1 cellular context compared by ENCODE assay signal in genomic region chr1:151062738-151063371, GRCh38.
A peak's percentile ranks its signal among the peaks of the same experiment; 100 is the strongest.
TF ChIP-seq lines count a peak whose summit lies in the region.

No MANE protein-coding gene starts in this region.

TF ChIP-seq in K562, 482 proteins besides CTCF, POLR2A, EP300 and RAD21 (continues in another document):
- TF ChIP-seq CBX5 (IDR thresholded peaks at IDR 0.05; ENCODE audit: borderline replicate concordance, low read depth) = no peak
- TF ChIP-seq HDAC8 (tag; IDR thresholded peaks at IDR 0.05) = peak; percentile 68; the same call in 1 of the 2 replicates
- TF ChIP-seq TEAD1 (CRISPR knock-in tag; IDR thresholded peaks at IDR 0.05) = peak in 1 of 2 experiments; percentile 53; a peak in 1 of 4 replicates
- TF ChIP-seq ZNF282 (CRISPR knock-in tag; IDR thresholded peaks at IDR 0.05) = no peak
- TF ChIP-seq ZNF311 (CRISPR knock-in tag; IDR thresholded peaks at IDR 0.05) = no peak
- no peak for TF ChIP-seq PHF21A (IDR thresholded peaks at IDR 0.05; ENCODE audit: borderline replicate concordance, low read depth)
- TF ChIP-seq NKRF (IDR thresholded peaks at IDR 0.05; ENCODE audit: borderline replicate concordance) = no peak
- TF ChIP-seq NR1H2 (CRISPR knock-in tag; IDR thresholded peaks at IDR 0.05) = no peak
- no peak for TF ChIP-seq NCOA6 (IDR thresholded peaks at IDR 0.05)
- no peak for TF ChIP-seq SNIP1 (IDR thresholded peaks at IDR 0.05; ENCODE audit: low read depth)
- no peak for TF ChIP-seq BDP1 (IDR thresholded peaks at IDR 0.05; ENCODE audit: insufficient read depth, insufficient read length)
- 0 out of 2 replicates have a peak, but pooled peaks have one; percentile 9 for TF ChIP-seq EGR1 (conservative IDR thresholded peaks at IDR 0.05)
- no peak for TF ChIP-seq ZNF408 (CRISPR knock-in tag; IDR thresholded peaks at IDR 0.05; ENCODE audit: low read depth)
- no peak for TF ChIP-seq GTF2B (IDR thresholded peaks at IDR 0.05; ENCODE audit: extremely low read depth, insufficient read length)
- no peak for TF ChIP-seq HDAC3 (IDR thresholded peaks at IDR 0.05; ENCODE audit: borderline replicate concordance, partially characterized antibody)
- TF ChIP-seq RERE (CRISPR knock-in tag; IDR thresholded peaks at IDR 0.05; ENCODE audit: borderline replicate concordance) = no peak
- no peak for TF ChIP-seq ASH1L (IDR thresholded peaks at IDR 0.05; ENCODE audit: borderline replicate concordance, low read depth, partially characterized antibody)
- TF ChIP-seq HEY1 (CRISPR knock-in tag; IDR thresholded peaks at IDR 0.05; ENCODE audit: borderline replicate concordance) = no peak
- TF ChIP-seq HNRNPLL (IDR thresholded peaks at IDR 0.05; ENCODE audit: low read depth, low read length, poor library complexity, severe bottlenecking) = no peak
- no peak for TF ChIP-seq POLR2G (IDR thresholded peaks at IDR 0.05; ENCODE audit: low read depth, low read length)
- TF ChIP-seq ZEB2 (IDR thresholded peaks at IDR 0.05) = peak; percentile 65
- TF ChIP-seq POLR2B (IDR thresholded peaks at IDR 0.05; ENCODE audit: low read depth, partially characterized antibody) = no peak
- no peak for TF ChIP-seq CCNT2 (IDR thresholded peaks at IDR 0.05; ENCODE audit: borderline replicate concordance, extremely low read depth, insufficient read length, low read depth, low read length)
- 0 out of 2 replicates have a peak, but pooled peaks have one; percentile 21 for TF ChIP-seq MTA3 (IDR thresholded peaks at IDR 0.05; ENCODE audit: borderline replicate concordance)
- no peak for TF ChIP-seq CBX1 (IDR thresholded peaks at IDR 0.05; ENCODE audit: low read depth)
- TF ChIP-seq ZFP36 (IDR thresholded peaks at IDR 0.05; ENCODE audit: low read depth, low read length, partially characterized antibody) = peak; percentile 71
- TF ChIP-seq MAFG (tag; conservative IDR thresholded peaks at IDR 0.05) = peak; percentile 53
- TF ChIP-seq NR3C1 (CRISPR knock-in tag; IDR thresholded peaks at IDR 0.05) = no peak
- TF ChIP-seq MBD2 (IDR thresholded peaks at IDR 0.05; ENCODE audit: borderline replicate concordance, low read depth) = no peak
- peak; percentile 96 for TF ChIP-seq ZNF766 (CRISPR knock-in tag; conservative IDR thresholded peaks at IDR 0.05)
- TF ChIP-seq BCOR (IDR thresholded peaks at IDR 0.05) = no peak
- no peak for TF ChIP-seq GTF3C2 (IDR thresholded peaks at IDR 0.05; ENCODE audit: borderline replicate concordance, extremely low read depth, insufficient read length)
- TF ChIP-seq BACH1 (tag; IDR thresholded peaks at IDR 0.05) = peak; percentile 82; the same call in 1 of the 2 replicates
- TF ChIP-seq THRA (IDR thresholded peaks at IDR 0.05) = no peak
- no peak for TF ChIP-seq BRF1 (IDR thresholded peaks at IDR 0.05; ENCODE audit: borderline replicate concordance, extremely low read depth, insufficient read length)
- no peak for TF ChIP-seq ZNF696 (CRISPR knock-in tag; conservative IDR thresholded peaks at IDR 0.05)
- TF ChIP-seq POLR2H (tag; IDR thresholded peaks at IDR 0.05; ENCODE audit: low read depth) = no peak
- TF ChIP-seq STAT5A (IDR thresholded peaks at IDR 0.05; ENCODE audit: borderline replicate concordance, low read length) = no peak
- TF ChIP-seq SNRNP70 (optimal IDR thresholded peaks at IDR 0.05; ENCODE audit: low read depth, low read length) = no peak
- TF ChIP-seq KLF16 (IDR thresholded peaks at IDR 0.05) = no peak
- TF ChIP-seq MTA1 (IDR thresholded peaks at IDR 0.05; ENCODE audit: borderline replicate concordance) = peak; percentile 11; the same call in 1 of the 2 replicates
- TF ChIP-seq ZNF133 (CRISPR knock-in tag; IDR thresholded peaks at IDR 0.05) = no peak
- TF ChIP-seq HLTF (IDR thresholded peaks at IDR 0.05) = no peak
- TF ChIP-seq PBX2 (CRISPR knock-in tag; IDR thresholded peaks at IDR 0.05; ENCODE audit: low read depth) = no peak
- TF ChIP-seq PBX2 (tag; conservative IDR thresholded peaks at IDR 0.05; ENCODE audit: low read depth) = no peak
- no peak for TF ChIP-seq ZNF639 (CRISPR knock-in tag; conservative IDR thresholded peaks at IDR 0.05 in 1 of 2, IDR thresholded peaks at IDR 0.05 in 1 of 2)
- no peak for TF ChIP-seq DMBX1 (CRISPR knock-in tag; IDR thresholded peaks at IDR 0.05; ENCODE audit: borderline replicate concordance)
- TF ChIP-seq SREBF1 (IDR thresholded peaks at IDR 0.05; ENCODE audit: borderline replicate concordance, low read depth, low read length) = no peak
- TF ChIP-seq ZNF77 (CRISPR knock-in tag; IDR thresholded peaks at IDR 0.05) = no peak
- no peak for TF ChIP-seq POLR2AphosphoS5 (IDR thresholded peaks at IDR 0.05; ENCODE audit: control insufficient read depth, insufficient read depth, low read depth, low read length)
- no peak for TF ChIP-seq ELF1 (tag; IDR thresholded peaks at IDR 0.05)
- TF ChIP-seq HES1 (IDR thresholded peaks at IDR 0.05; ENCODE audit: low read depth) = no peak
